Comparison of ENCODE assay signal across 30 cellular contexts in the genomic region with DNA sequence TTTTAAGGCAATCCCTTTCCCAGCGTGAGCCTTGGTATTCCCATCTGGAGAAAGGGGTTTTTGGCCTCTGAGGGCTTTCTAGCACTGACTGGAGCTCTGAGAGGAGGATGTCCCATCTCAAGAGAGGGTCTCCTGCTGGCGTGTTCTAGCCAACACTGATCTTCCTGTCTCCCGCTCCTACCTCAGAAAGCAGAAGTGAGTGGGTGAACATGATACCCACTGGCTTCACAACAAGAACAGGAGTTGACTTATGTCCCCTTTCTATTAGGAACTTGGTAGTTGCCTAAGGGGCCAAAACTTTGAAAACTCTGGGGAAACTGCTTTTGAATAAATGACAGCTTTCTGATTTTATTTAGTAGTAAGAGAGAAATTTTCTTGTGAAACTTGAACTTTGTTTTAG.
"Had no signal": no experiment of that assay in that cellular context is flagged by ENCODE, and none has a peak within 500 bp of the region (broad histone marks: within the 10 kb centered on the region; RNA-seq: fewer than 3 reads in every experiment).

No MANE protein-coding gene starts in this region.

- H3K27me3 ChIP-seq: adrenal gland, body of pancreas had no signal

- H3K36me3 ChIP-seq: adrenal gland, esophagus squamous epithelium, gastroesophageal sphincter, heart right ventricle had no signal

- H3K27ac ChIP-seq: adrenal gland, body of pancreas, esophagus squamous epithelium, gastroesophageal sphincter, heart right ventricle had no signal

- H3K9me3 ChIP-seq: adrenal gland, body of pancreas, esophagus squamous epithelium, gastroesophageal sphincter had no signal

- H3K4me3 ChIP-seq: adrenal gland, body of pancreas, esophagus squamous epithelium, gastroesophageal sphincter, heart right ventricle had no signal

- ATAC-seq: activated CD4-positive, alpha-beta T cell treated with anti-CD3 and anti-CD28 coated beads for 36 hours; activated CD8-positive, alpha-beta memory T cell treated with anti-CD3 and anti-CD28 coated beads, Interleukin-2, amount 10 ng/mL, durations not matched to agents 7 days and 5 days; activated CD8-positive, alpha-beta T cell treated with anti-CD3 and anti-CD28 coated beads, Interleukin-2, amount 10 ng/mL, durations not matched to agents 7 days and 5 days; activated naive CD8-positive, alpha-beta T cell treated with anti-CD3 and anti-CD28 coated beads, Interleukin-2, amount 50 U/mL, for 24 hours; body of pancreas; effector memory CD8-positive, alpha-beta T cell; gastroesophageal sphincter; heart right ventricle had no signal

- H3K4me1 ChIP-seq: adrenal gland, body of pancreas, esophagus squamous epithelium, gastroesophageal sphincter, heart right ventricle had no signal

- FAIRE-seq: colon had no signal

- DNase-seq: activated CD4-positive, alpha-beta memory T cell treated with anti-CD3 and anti-CD28 coated beads for 36 hours; activated CD4-positive, alpha-beta T cell treated with anti-CD3 and anti-CD28 coated beads for 36 hours; activated CD4-positive, alpha-beta T cell treated with anti-CD3 and anti-CD28 coated beads, Interleukin-2, amount 10 ng/mL, durations not matched to agents 24 days and 14 days; activated CD4-positive, CD25-positive, alpha-beta regulatory T cell; activated CD4-positive, CD25-positive, alpha-beta regulatory T cell treated with anti-CD3 and anti-CD28 coated beads, Interleukin-2, amount 50 U/mL, for 72 hours; activated CD8-positive, alpha-beta memory T cell treated with anti-CD3 and anti-CD28 coated beads, Interleukin-2, amount 10 ng/mL, durations not matched to agents 7 days and 5 days; activated CD8-positive, alpha-beta memory T cell treated with anti-CD3 and anti-CD28 coated beads, Interleukin-2, amount 50 U/mL, for 4 hours; activated CD8-positive, alpha-beta T cell treated with anti-CD3 and anti-CD28 coated beads, Interleukin-2, amount 10 ng/mL, durations not matched to agents 7 days and 5 days; activated effector memory CD4-positive, alpha-beta T cell treated with anti-CD3 and anti-CD28 coated beads, Interleukin-2, amount 50 U/mL, for 16 hours; activated naive CD4-positive, alpha-beta T cell treated with anti-CD3 and anti-CD28 coated beads for 36 hours; activated naive CD8-positive, alpha-beta T cell treated with anti-CD3 and anti-CD28 coated beads for 36 hours; activated naive CD8-positive, alpha-beta T cell treated with anti-CD3 and anti-CD28 coated beads, Interleukin-2, amount 50 U/mL, for 24 hours; activated T-cell treated with anti-CD3 and anti-CD28 coated beads, Interleukin-2, amount 50 U/mL, for 1 hour; activated T-cell treated with anti-CD3 and anti-CD28 coated beads, Interleukin-2, amount 50 U/mL, for 48 hours; adrenal gland; amygdala; aorta; body of pancreas; caudate nucleus; cortex of kidney; dermis blood vessel endothelial cell; effector CD4-positive, alpha-beta T cell; effector memory CD8-positive, alpha-beta T cell; erythroblast; esophagus squamous epithelium; foreskin melanocyte; heart right ventricle; T-helper 9 cell had no signal
